1 cellular context compared by ENCODE assay signal in genomic region chr15:44598066-44598465, GRCh38.
TF ChIP-seq lines count a peak whose summit lies in the region.

No MANE protein-coding gene starts in this region.

TF ChIP-seq in K562, 482 proteins besides CTCF, POLR2A, EP300 and RAD21 (continued from another document):
- TF ChIP-seq ZNF609 (CRISPR knock-in tag; IDR thresholded peaks at IDR 0.05; ENCODE audit: borderline replicate concordance), result no peak
- no peak for TF ChIP-seq GATAD2B (IDR thresholded peaks at IDR 0.05; ENCODE audit: borderline replicate concordance)
- TF ChIP-seq TAF1 (IDR thresholded peaks at IDR 0.05; ENCODE audit: control insufficient read depth, extremely low read depth, insufficient read depth, low read length, severe bottlenecking), result no peak
- no peak for TF ChIP-seq TFE3 (CRISPR knock-in tag; IDR thresholded peaks at IDR 0.05)
- no peak for TF ChIP-seq NONO (IDR thresholded peaks at IDR 0.05; ENCODE audit: low read depth in 2 of 2, low read length in 1 of 2)
- no peak for TF ChIP-seq ZNF324 (CRISPR knock-in tag; IDR thresholded peaks at IDR 0.05)
- no peak for TF ChIP-seq PYGO2 (tag; IDR thresholded peaks at IDR 0.05)
